ENCODE assay signal across 1 cellular context in the genomic region with DNA sequence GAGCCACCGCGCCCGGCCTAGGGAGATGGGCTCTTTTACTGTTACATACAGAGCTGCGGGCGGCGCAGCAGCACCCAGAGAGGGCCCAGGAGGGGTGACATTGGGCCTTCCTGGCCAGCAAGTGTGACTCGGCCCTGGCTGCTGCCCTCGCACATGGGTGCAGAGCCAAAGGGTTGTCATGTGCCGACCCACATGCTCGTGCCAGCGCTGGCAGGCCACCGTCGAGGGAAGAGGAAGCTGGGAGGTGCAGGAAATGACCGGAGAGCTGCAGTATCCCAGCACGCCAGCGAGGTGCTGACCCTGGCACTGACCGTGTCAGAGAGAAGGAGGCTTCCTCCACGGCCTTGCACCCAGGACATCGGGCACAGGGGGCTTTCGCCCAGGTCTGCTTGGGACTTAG.
TF ChIP-seq lines count a peak whose summit lies in the region.

No MANE protein-coding gene starts in this region.

TF ChIP-seq in K562, 482 proteins besides CTCF, POLR2A, EP300 and RAD21:
- TF ChIP-seq, protein P1, sequence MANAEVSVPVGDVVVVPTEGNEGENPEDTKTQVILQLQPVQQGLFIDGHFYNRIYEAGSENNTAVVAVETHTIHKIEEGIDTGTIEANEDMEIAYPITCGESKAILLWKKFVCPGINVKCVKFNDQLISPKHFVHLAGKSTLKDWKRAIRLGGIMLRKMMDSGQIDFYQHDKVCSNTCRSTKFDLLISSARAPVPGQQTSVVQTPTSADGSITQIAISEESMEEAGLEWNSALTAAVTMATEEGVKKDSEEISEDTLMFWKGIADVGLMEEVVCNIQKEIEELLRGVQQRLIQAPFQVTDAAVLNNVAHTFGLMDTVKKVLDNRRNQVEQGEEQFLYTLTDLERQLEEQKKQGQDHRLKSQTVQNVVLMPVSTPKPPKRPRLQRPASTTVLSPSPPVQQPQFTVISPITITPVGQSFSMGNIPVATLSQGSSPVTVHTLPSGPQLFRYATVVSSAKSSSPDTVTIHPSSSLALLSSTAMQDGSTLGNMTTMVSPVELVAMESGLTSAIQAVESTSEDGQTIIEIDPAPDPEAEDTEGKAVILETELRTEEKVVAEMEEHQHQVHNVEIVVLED (CRISPR knock-in tag; IDR thresholded peaks at IDR 0.05), result no peak
- TF ChIP-seq POLR2G (IDR thresholded peaks at IDR 0.05; ENCODE audit: low read depth, low read length), result peak; percentile 48; the same call in 1 of the 2 replicates
TF ChIP-seq in K562: peak in this region for 1.
